ENCODE assay signal across 21 cellular contexts in the genomic region with DNA sequence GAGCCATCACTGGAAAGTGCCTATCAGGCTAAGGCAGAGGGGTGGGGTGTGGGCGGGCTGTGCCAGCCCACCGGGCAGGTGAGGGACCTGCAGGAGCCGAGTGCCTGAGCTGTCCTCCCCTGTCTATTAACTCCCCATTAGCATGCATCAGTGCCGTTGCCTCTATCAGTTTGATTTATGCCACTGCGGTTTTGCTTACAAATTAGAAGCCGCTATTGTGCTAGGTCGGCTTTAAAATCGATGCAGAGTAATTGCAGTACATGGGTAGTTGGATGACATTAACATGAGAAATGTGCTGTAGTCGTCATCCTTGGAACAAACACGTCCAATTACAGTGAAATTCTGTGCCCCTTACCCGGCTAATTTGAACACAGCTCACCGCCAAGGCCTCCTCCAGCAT.
DNase-seq lines count a peak whose midpoint lies in the region; ATAC-seq lines count a peak whose summit lies in the region.
"Had no signal": no experiment of that assay in that cellular context is flagged by ENCODE, and none has a peak within 500 bp of the region (broad histone marks: within the 10 kb centered on the region; RNA-seq: fewer than 3 reads in every experiment).

No MANE protein-coding gene starts in this region.

- CTCF ChIA-PET in activated CD4-positive, alpha-beta T cell treated with anti-CD3 and anti-CD28 coated beads, Interleukin-2, amount 10 ng/mL, durations not matched to agents 7 days and 5 days (lab: Charles Lee), result no interaction called here

- no peak overlapping the region for H3K9ac ChIP-seq in mesenchymal stem cell (ENCODE audit: low read length)
- H3K9ac ChIP-seq: SK-N-SH had no signal

- no peak overlapping the region for H3K4me3 ChIP-seq in mesenchymal stem cell (ENCODE audit: insufficient read depth in 1 of 2, low read depth in 1 of 2, low read length in 2 of 2)
- H3K4me3 ChIP-seq: psoas muscle, smooth muscle cell, tibial artery had no signal

- H3K14ac ChIP-seq in mesenchymal stem cell (ENCODE audit: low read length in 2 of 2), result no peak overlapping the region

- H2BK5ac ChIP-seq in mesenchymal stem cell (ENCODE audit: low read depth, low read length, poor library complexity, severe bottlenecking), result no peak overlapping the region

- no peak overlapping the region for H3K27ac Mint-ChIP-seq in activated CD4-positive, alpha-beta T cell treated with anti-CD3 and anti-CD28 coated beads, Interleukin-2, amount 10 ng/mL, durations not matched to agents 7 days and 5 days
- H3K27ac Mint-ChIP-seq: activated CD4-positive, alpha-beta memory T cell treated with anti-CD3 and anti-CD28 coated beads for 36 hours; CD8-positive, alpha-beta T cell; nephron; stimulated activated naive CD8-positive, alpha-beta T cell treated with anti-CD3 and anti-CD28 coated beads, Interleukin-15, Interleukin-2, amounts not matched to agents 100 ng/mL and 50 ng/mL, for 24 hours had no signal

- no peak overlapping the region for H2BK12ac ChIP-seq in mesenchymal stem cell (ENCODE audit: low read length in 2 of 2)

- peaks cover 0 to 21% of the 10 kb centered on the region in 2 experiments for H3K36me3 ChIP-seq in mesenchymal stem cell (ENCODE audit: control insufficient read depth in 1 of 2, insufficient read depth in 2 of 2, low read depth in 1 of 2, low read length in 2 of 2)
- H3K36me3 ChIP-seq: tibial artery had no signal

- no peak overlapping the region for H3K4me3 Mint-ChIP-seq in activated CD4-positive, alpha-beta T cell treated with anti-CD3 and anti-CD28 coated beads, Interleukin-2, amount 10 ng/mL, durations not matched to agents 7 days and 5 days
- H3K4me3 Mint-ChIP-seq: activated CD4-positive, alpha-beta memory T cell treated with anti-CD3 and anti-CD28 coated beads for 36 hours; CD8-positive, alpha-beta T cell; nephron; stimulated activated naive CD8-positive, alpha-beta T cell treated with anti-CD3 and anti-CD28 coated beads, Interleukin-15, Interleukin-2, amounts not matched to agents 100 ng/mL and 50 ng/mL, for 24 hours had no signal

- no peak overlapping the region for H4K8ac ChIP-seq in mesenchymal stem cell (ENCODE audit: low read length)

- H4K91ac ChIP-seq in mesenchymal stem cell (ENCODE audit: low read length), result no peak overlapping the region

- H3K18ac ChIP-seq in mesenchymal stem cell (ENCODE audit: low read depth in 1 of 2, low read length in 2 of 2), result no peak overlapping the region

- H2BK15ac ChIP-seq in mesenchymal stem cell (ENCODE audit: low read depth, poor library complexity, severe bottlenecking), result no peak overlapping the region

- H2AFZ ChIP-seq in mesenchymal stem cell (ENCODE audit: low read depth, low read length), result no peak overlapping the region

- no peaks in the 10 kb centered on the region for H3K9me3 ChIP-seq in mesenchymal stem cell (ENCODE audit: control insufficient read depth, low read length)
- H3K9me3 ChIP-seq: psoas muscle, SK-N-SH, tibial artery had no signal

- no peak overlapping the region for H3K4ac ChIP-seq in mesenchymal stem cell (ENCODE audit: low read depth in 1 of 2, low read length in 2 of 2)

- H3K4me1 ChIP-seq in mesenchymal stem cell (ENCODE audit: control insufficient read depth, insufficient read depth, low read depth, low read length), result peaks cover 43% of the 10 kb centered on the region

- H3K4me1 Mint-ChIP-seq in activated CD4-positive, alpha-beta T cell treated with anti-CD3 and anti-CD28 coated beads, Interleukin-2, amount 10 ng/mL, durations not matched to agents 7 days and 5 days, result no peaks in the 10 kb centered on the region

- H2AK5ac ChIP-seq in mesenchymal stem cell (ENCODE audit: low read length, severe bottlenecking), result no peak overlapping the region

- H3K27me3 ChIP-seq in mesenchymal stem cell (ENCODE audit: control insufficient read depth in 1 of 2, insufficient read depth in 1 of 2, low read length in 2 of 2), result no peaks in the 10 kb centered on the region
- H3K27me3 ChIP-seq: tibial artery had no signal

- DNase-seq in NCI-H1092 (lab: John Stamatoyannopoulos, UW) (peak; percentile 78), NCI-H146 (lab: John Stamatoyannopoulos, UW) (peak; percentile 96), NCI-H345 (lab: John Stamatoyannopoulos, UW) (peak; percentile 61), mesenchymal stem cell (no peak), NCI-H524 treated with DMSO at 0.1 percent for 48 hours (lab: John Stamatoyannopoulos, UW) (no peak)
- DNase-seq in activated CD4-positive, alpha-beta T cell treated with anti-CD3 and anti-CD28 coated beads, Interleukin-2, amount 10 ng/mL, durations not matched to agents 7 days and 5 days, result no peak
- DNase-seq: activated CD4-positive, alpha-beta memory T cell treated with anti-CD3 and anti-CD28 coated beads for 36 hours; activated gamma-delta T cell; GOT3; KBM-7; left cardiac atrium; midbrain; psoas muscle; stimulated activated CD4-positive, alpha-beta T cell treated with anti-CD3 and anti-CD28 coated beads, Interleukin-4, amount 100 ng/mL, for 1 hour; tibial artery had no signal

- POLR2A ChIA-PET in activated CD4-positive, alpha-beta T cell treated with anti-CD3 and anti-CD28 coated beads, Interleukin-2, amount 10 ng/mL, durations not matched to agents 7 days and 5 days (lab: Charles Lee), result no interaction called here

- H3K4me2 ChIP-seq in mesenchymal stem cell (ENCODE audit: low read length, poor library complexity, severe bottlenecking), result no peak overlapping the region
- H3K4me2 ChIP-seq: SK-N-SH, smooth muscle cell had no signal

- no peaks in the 10 kb centered on the region for H3K36me3 Mint-ChIP-seq in activated CD4-positive, alpha-beta T cell treated with anti-CD3 and anti-CD28 coated beads, Interleukin-2, amount 10 ng/mL, durations not matched to agents 7 days and 5 days (ENCODE audit: low read depth)
- H3K36me3 Mint-ChIP-seq: activated CD4-positive, alpha-beta memory T cell treated with anti-CD3 and anti-CD28 coated beads for 36 hours; CD8-positive, alpha-beta T cell had no signal

- no peaks in the 10 kb centered on the region for H3K9me3 Mint-ChIP-seq in activated CD4-positive, alpha-beta T cell treated with anti-CD3 and anti-CD28 coated beads, Interleukin-2, amount 10 ng/mL, durations not matched to agents 7 days and 5 days
- H3K9me3 Mint-ChIP-seq: activated CD4-positive, alpha-beta memory T cell treated with anti-CD3 and anti-CD28 coated beads for 36 hours; CD8-positive, alpha-beta T cell; nephron; stimulated activated naive CD8-positive, alpha-beta T cell treated with anti-CD3 and anti-CD28 coated beads, Interleukin-15, Interleukin-2, amounts not matched to agents 100 ng/mL and 50 ng/mL, for 24 hours had no signal

- peaks cover 12% of the 10 kb centered on the region for H3K79me1 ChIP-seq in mesenchymal stem cell (replicated peaks; ENCODE audit: low read length, poor library complexity, severe bottlenecking)

- peak overlapping the region in 1 of 2 experiments; percentile 36 for H3K23ac ChIP-seq in mesenchymal stem cell (ENCODE audit: low read length in 2 of 2)

- H3K27me3 Mint-ChIP-seq in activated CD4-positive, alpha-beta T cell treated with anti-CD3 and anti-CD28 coated beads, Interleukin-2, amount 10 ng/mL, durations not matched to agents 7 days and 5 days, result no peaks in the 10 kb centered on the region
- H3K27me3 Mint-ChIP-seq: stimulated activated naive CD8-positive, alpha-beta T cell treated with anti-CD3 and anti-CD28 coated beads, Interleukin-15, Interleukin-2, amounts not matched to agents 100 ng/mL and 50 ng/mL, for 24 hours had no signal

- no peak for ATAC-seq in HG02642 (IDR thresholded peaks at IDR 0.05; ENCODE audit: poor library complexity, unreplicated experiment)
- ATAC-seq: CD8-positive, alpha-beta T cell; left cardiac atrium; psoas muscle had no signal

- peak overlapping the region; percentile 6 for H2BK120ac ChIP-seq in mesenchymal stem cell (ENCODE audit: low read depth, low read length)

- H3K27ac ChIP-seq in mesenchymal stem cell (ENCODE audit: low read length, poor library complexity, severe bottlenecking), result no peak overlapping the region
- H3K27ac ChIP-seq: psoas muscle, tibial artery had no signal

- WGBS in mesenchymal stem cell, result 91% methylated on average over 12 of the region's 12 CpGs

Comparison
In these comparisons a context has a peak if more than half of its experiments do, and no peak if none do; other contexts are left out.
1. DNase-seq: peak in NCI-H1092 (single experiment), NCI-H146 (single experiment) and NCI-H345 (single experiment); none in mesenchymal stem cell (single experiment), NCI-H524 treated with DMSO at 0.1 percent for 48 hours (single experiment) and activated CD4-positive, alpha-beta T cell treated with anti-CD3 and anti-CD28 coated beads, Interleukin-2, amount 10 ng/mL, durations not matched to agents 7 days and 5 days (single experiment).